Comparison of ENCODE assay signal across 1 cellular context in the genomic region with DNA sequence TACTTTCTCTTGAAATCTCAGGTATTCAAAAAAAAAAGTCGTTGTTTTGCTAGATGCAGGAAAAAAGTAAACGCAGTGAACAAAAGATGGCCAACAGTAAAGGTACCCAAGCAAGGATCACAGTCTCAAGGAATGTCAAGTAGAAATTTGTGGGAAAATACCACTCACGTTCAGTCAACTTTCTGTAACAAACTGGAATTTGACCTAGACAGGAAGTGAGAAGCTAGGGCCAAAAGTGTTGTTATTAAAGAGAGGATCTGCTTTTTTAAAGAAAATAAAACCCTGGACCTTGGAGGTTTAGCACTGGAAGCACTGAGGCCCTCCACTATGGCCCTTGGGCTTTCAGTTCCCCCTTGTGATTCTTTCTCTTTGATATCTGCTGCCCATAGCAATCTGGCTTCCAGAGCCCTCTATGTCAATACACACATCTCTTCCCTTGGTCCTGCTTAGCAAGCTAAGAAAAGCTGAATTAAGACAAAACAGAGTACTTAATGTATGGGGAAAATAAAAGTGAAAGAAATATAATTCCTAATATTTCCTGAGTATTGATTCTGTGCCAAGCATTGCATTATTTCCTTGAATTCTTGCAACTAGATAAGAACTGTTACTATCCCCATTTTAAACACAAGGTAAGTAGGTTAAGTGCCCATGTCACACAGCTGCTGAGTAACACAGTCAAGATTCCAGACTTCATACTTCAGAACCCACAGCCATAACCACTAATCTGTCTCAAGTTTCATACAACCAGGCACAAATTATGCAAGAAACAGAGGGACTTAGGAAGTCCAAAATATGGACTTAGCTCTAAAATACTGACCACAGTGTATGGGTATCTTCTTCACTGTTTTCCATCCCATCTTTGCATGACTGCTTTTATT.
A peak's percentile ranks its signal among the peaks of the same experiment; 100 is the strongest.
TF ChIP-seq lines count a peak whose summit lies in the region.

No MANE protein-coding gene starts in this region.

TF ChIP-seq in SK-N-SH, 30 proteins besides CTCF, POLR2A, EP300 and RAD21 (continued from another document):
- TF ChIP-seq, protein P1, sequence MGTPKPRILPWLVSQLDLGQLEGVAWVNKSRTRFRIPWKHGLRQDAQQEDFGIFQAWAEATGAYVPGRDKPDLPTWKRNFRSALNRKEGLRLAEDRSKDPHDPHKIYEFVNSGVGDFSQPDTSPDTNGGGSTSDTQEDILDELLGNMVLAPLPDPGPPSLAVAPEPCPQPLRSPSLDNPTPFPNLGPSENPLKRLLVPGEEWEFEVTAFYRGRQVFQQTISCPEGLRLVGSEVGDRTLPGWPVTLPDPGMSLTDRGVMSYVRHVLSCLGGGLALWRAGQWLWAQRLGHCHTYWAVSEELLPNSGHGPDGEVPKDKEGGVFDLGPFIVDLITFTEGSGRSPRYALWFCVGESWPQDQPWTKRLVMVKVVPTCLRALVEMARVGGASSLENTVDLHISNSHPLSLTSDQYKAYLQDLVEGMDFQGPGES (IDR thresholded peaks at IDR 0.05; ENCODE audit: low read depth, low read length): no peak
- TF ChIP-seq TEAD4 (IDR thresholded peaks at IDR 0.05; ENCODE audit: borderline replicate concordance, insufficient read depth) (peak; percentile 73; the same call in 1 of the 2 replicates), FOSL2 (IDR thresholded peaks at IDR 0.05; ENCODE audit: borderline replicate concordance, low read depth) (peak; percentile 67; the same call in 1 of the 2 replicates), JUND (IDR thresholded peaks at IDR 0.05) (peak; percentile 52; the same call in 1 of the 2 replicates), RXRA (IDR thresholded peaks at IDR 0.05; ENCODE audit: borderline replicate concordance, low read depth) (peak; percentile 24; the same call in 1 of the 2 replicates), MEF2A (IDR thresholded peaks at IDR 0.05; ENCODE audit: borderline replicate concordance, low read depth) (no peak), GATA2 (CRISPR knock-in tag; IDR thresholded peaks at IDR 0.05) (no peak), CHD2 (IDR thresholded peaks at IDR 0.05; ENCODE audit: low read length, partially characterized antibody) (no peak), FOXJ3 (CRISPR knock-in tag; IDR thresholded peaks at IDR 0.05) (no peak), ZBTB33 (IDR thresholded peaks at IDR 0.05; ENCODE audit: borderline replicate concordance, low read depth) (no peak), EZH2phosphoT487 (IDR thresholded peaks at IDR 0.05; ENCODE audit: borderline replicate concordance, low read depth) (no peak), SIN3A (IDR thresholded peaks at IDR 0.05; ENCODE audit: borderline replicate concordance, low read depth, low read length) (no peak), RFX5 (IDR thresholded peaks at IDR 0.05; ENCODE audit: low read length) (no peak), RCOR1 (IDR thresholded peaks at IDR 0.05; ENCODE audit: low read length) (no peak), YY1 (IDR thresholded peaks at IDR 0.05; ENCODE audit: low read depth) (no peak), SMC3 (IDR thresholded peaks at IDR 0.05; ENCODE audit: low read depth, low read length) (no peak), NFIC (IDR thresholded peaks at IDR 0.05; ENCODE audit: borderline replicate concordance) (peak; percentile 65; the same call in 1 of the 2 replicates), TAF1 (IDR thresholded peaks at IDR 0.05; ENCODE audit: borderline replicate concordance, low read depth, low read length) (no peak), GABPA (IDR thresholded peaks at IDR 0.05; ENCODE audit: low read depth) (no peak), FOXM1 (IDR thresholded peaks at IDR 0.05; ENCODE audit: low read depth) (no peak), TCF12 (IDR thresholded peaks at IDR 0.05) (peak; percentile 93)
- TF ChIP-seq, protein P2, sequence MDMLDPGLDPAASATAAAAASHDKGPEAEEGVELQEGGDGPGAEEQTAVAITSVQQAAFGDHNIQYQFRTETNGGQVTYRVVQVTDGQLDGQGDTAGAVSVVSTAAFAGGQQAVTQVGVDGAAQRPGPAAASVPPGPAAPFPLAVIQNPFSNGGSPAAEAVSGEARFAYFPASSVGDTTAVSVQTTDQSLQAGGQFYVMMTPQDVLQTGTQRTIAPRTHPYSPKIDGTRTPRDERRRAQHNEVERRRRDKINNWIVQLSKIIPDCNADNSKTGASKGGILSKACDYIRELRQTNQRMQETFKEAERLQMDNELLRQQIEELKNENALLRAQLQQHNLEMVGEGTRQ (IDR thresholded peaks at IDR 0.05; ENCODE audit: borderline replicate concordance, low read depth, low read length): no peak
- TF ChIP-seq, protein P3, sequence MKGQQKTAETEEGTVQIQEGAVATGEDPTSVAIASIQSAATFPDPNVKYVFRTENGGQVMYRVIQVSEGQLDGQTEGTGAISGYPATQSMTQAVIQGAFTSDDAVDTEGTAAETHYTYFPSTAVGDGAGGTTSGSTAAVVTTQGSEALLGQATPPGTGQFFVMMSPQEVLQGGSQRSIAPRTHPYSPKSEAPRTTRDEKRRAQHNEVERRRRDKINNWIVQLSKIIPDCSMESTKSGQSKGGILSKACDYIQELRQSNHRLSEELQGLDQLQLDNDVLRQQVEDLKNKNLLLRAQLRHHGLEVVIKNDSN (IDR thresholded peaks at IDR 0.05; ENCODE audit: borderline replicate concordance, low read depth): no peak
- TF ChIP-seq, protein P4, sequence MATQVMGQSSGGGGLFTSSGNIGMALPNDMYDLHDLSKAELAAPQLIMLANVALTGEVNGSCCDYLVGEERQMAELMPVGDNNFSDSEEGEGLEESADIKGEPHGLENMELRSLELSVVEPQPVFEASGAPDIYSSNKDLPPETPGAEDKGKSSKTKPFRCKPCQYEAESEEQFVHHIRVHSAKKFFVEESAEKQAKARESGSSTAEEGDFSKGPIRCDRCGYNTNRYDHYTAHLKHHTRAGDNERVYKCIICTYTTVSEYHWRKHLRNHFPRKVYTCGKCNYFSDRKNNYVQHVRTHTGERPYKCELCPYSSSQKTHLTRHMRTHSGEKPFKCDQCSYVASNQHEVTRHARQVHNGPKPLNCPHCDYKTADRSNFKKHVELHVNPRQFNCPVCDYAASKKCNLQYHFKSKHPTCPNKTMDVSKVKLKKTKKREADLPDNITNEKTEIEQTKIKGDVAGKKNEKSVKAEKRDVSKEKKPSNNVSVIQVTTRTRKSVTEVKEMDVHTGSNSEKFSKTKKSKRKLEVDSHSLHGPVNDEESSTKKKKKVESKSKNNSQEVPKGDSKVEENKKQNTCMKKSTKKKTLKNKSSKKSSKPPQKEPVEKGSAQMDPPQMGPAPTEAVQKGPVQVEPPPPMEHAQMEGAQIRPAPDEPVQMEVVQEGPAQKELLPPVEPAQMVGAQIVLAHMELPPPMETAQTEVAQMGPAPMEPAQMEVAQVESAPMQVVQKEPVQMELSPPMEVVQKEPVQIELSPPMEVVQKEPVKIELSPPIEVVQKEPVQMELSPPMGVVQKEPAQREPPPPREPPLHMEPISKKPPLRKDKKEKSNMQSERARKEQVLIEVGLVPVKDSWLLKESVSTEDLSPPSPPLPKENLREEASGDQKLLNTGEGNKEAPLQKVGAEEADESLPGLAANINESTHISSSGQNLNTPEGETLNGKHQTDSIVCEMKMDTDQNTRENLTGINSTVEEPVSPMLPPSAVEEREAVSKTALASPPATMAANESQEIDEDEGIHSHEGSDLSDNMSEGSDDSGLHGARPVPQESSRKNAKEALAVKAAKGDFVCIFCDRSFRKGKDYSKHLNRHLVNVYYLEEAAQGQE (IDR thresholded peaks at IDR 0.05; ENCODE audit: low read depth, low read length): no peak
